In genomic region chr10:60573342-60573741, GRCh38 we compare ENCODE assay signal across 8 cellular contexts.
DNase-seq lines count a peak whose midpoint lies in the region; ATAC-seq and TF ChIP-seq lines count a peak whose summit lies in the region.

No MANE protein-coding gene starts in this region.

- H3K4me3 ChIP-seq in SJCRH30 (no peak overlapping the region), endodermal cell (ENCODE audit: low read length) (no peak overlapping the region)

- H3K9ac ChIP-seq in endodermal cell (ENCODE audit: extremely low read depth, low read length, poor library complexity, severe bottlenecking): no peak overlapping the region

- 58% methylated on average over 1 of the region's 1 CpG; no CpG with 5 or more reads in 1 of the 2 experiments for WGBS in endodermal cell (ENCODE audit: insufficient coverage in 1 of 2, insufficient read length in 1 of 2), 2 experiments

- H3K27ac ChIP-seq in SJCRH30: no peak overlapping the region
- no peak overlapping the region for H3K27ac ChIP-seq in endodermal cell (ENCODE audit: low read depth, low read length)

- no peak for TF ChIP-seq CTCF in endodermal cell (conservative IDR thresholded peaks at IDR 0.05)

- H3K9me3 Mint-ChIP-seq in endodermal cell: peaks cover 8% of the 10 kb centered on the region

- H3K4me1 ChIP-seq in SJCRH30: peaks cover 2% of the 10 kb centered on the region; the same call in 1 of the 2 replicates
- peaks cover 4% of the 10 kb centered on the region for H3K4me1 ChIP-seq in endodermal cell (ENCODE audit: control insufficient read depth, insufficient read depth, low read length)

- peak; percentile 47 for ATAC-seq in GM21390 (IDR thresholded peaks at IDR 0.05; ENCODE audit: unreplicated experiment)
- no peak for ATAC-seq in HG02870 (IDR thresholded peaks at IDR 0.05; ENCODE audit: unreplicated experiment)
- ATAC-seq in GM21515 (IDR thresholded peaks at IDR 0.05; ENCODE audit: unreplicated experiment): no peak
- ATAC-seq in HG03469 (IDR thresholded peaks at IDR 0.05; ENCODE audit: unreplicated experiment): no peak

- H3K36me3 ChIP-seq in SJCRH30 (no peaks in the 10 kb centered on the region), endodermal cell (ENCODE audit: control insufficient read depth, insufficient read depth, low read length) (no peaks in the 10 kb centered on the region)

- peaks cover 4% of the 10 kb centered on the region for H3K36me3 Mint-ChIP-seq in endodermal cell (ENCODE audit: low read depth)

- H3K27me3 ChIP-seq in SJCRH30 (no peaks in the 10 kb centered on the region), endodermal cell (ENCODE audit: control insufficient read depth, insufficient read depth, low read length, poor library complexity, severe bottlenecking) (no peaks in the 10 kb centered on the region)

- no peaks in the 10 kb centered on the region for H3K9me3 ChIP-seq in SJCRH30 (replicated peaks)
- no peaks in the 10 kb centered on the region for H3K9me3 ChIP-seq in endodermal cell (ENCODE audit: control insufficient read depth, low read length)

- H3K27me3 Mint-ChIP-seq in endodermal cell (ENCODE audit: insufficient read depth): no peaks in the 10 kb centered on the region

- no peak overlapping the region for H3K27ac Mint-ChIP-seq in endodermal cell

- H3K4me1 Mint-ChIP-seq in endodermal cell: peaks cover 26% of the 10 kb centered on the region

- no peak overlapping the region for H3K4me3 Mint-ChIP-seq in endodermal cell

- DNase-seq in SJCRH30 (peak; percentile 19 to 53), endodermal cell (peak; percentile 56), NCI-H1436 treated with DMSO at 0.1 percent for 48 hours (lab: John Stamatoyannopoulos, UW) (no peak)
- DNase-seq in stimulated activated CD4-positive, alpha-beta T cell treated with anti-CD3 and anti-CD28 coated beads, Interleukin-1b, Interleukin-23, amount 100 ng/mL, for 24 hours (ENCODE audit: low read depth in 4 of 4, low spot score in 1 of 4): peak in 3 of 4 experiments; percentile 24 to 49 (median 43)
